ENCODE assay signal across 26 cellular contexts in genomic region chr18:11019295-11019694, GRCh38.
"Had no signal": no experiment of that assay in that cellular context is flagged by ENCODE, and none has a peak within 500 bp of the region (broad histone marks: within the 10 kb centered on the region; RNA-seq: fewer than 3 reads in every experiment).

No MANE protein-coding gene starts in this region.

- H3K27ac ChIP-seq: coronary artery, psoas muscle, skin epidermis, spleen, testis, tibial artery had no signal

- H3K4me1 ChIP-seq: psoas muscle, spleen, testis, tibial artery had no signal

- H3K9me3 Mint-ChIP-seq: immature natural killer cell; memory B cell; mesothelial cell of epicardium; naive B cell; natural killer cell treated with Interleukin-12 subunit alpha and Interleukin-12 subunit beta and Interleukin-15 and Interleukin-18, amount 100 ng/mL, for 72 hours; stimulated activated memory B cell treated with anti-CD40 and anti-IgM and Interleukin-4, amounts not matched to agents 10 μg/mL and 1 μg/mL and 100 μg/mL, for 72 hours; type B pancreatic cell had no signal

- H3K36me3 Mint-ChIP-seq: immature natural killer cell; memory B cell; mesothelial cell of epicardium; naive B cell; natural killer cell treated with Interleukin-12 subunit alpha and Interleukin-12 subunit beta and Interleukin-15 and Interleukin-18, amount 100 ng/mL, for 72 hours; stimulated activated memory B cell treated with anti-CD40 and anti-IgM and Interleukin-4, amounts not matched to agents 10 μg/mL and 1 μg/mL and 100 μg/mL, for 72 hours had no signal

- H3K9me3 ChIP-seq: psoas muscle, testis, tibial artery had no signal

- FAIRE-seq: endometrium, frontal cortex, keratinocyte had no signal

- H3K4me3 Mint-ChIP-seq: effector memory CD8-positive, alpha-beta T cell; immature natural killer cell; memory B cell; mesothelial cell of epicardium; naive B cell; natural killer cell treated with Interleukin-12 subunit alpha and Interleukin-12 subunit beta and Interleukin-15 and Interleukin-18, amount 100 ng/mL, for 72 hours; stimulated activated memory B cell treated with anti-CD40 and anti-IgM and Interleukin-4, amounts not matched to agents 10 μg/mL and 1 μg/mL and 100 μg/mL, for 72 hours; type B pancreatic cell had no signal

- H3K4me1 Mint-ChIP-seq: immature natural killer cell; memory B cell; naive B cell; stimulated activated memory B cell treated with anti-CD40 and anti-IgM and Interleukin-4, amounts not matched to agents 10 μg/mL and 1 μg/mL and 100 μg/mL, for 72 hours had no signal

- H3K27me3 ChIP-seq: spleen, testis, tibial artery had no signal

- H3K36me3 ChIP-seq: spleen, tibial artery had no signal

- ATAC-seq: effector memory CD8-positive, alpha-beta T cell; mucosa of descending colon; natural killer cell treated with Interleukin-12 subunit alpha and Interleukin-12 subunit beta and Interleukin-15 and Interleukin-18, amount 100 ng/mL, for 72 hours; psoas muscle; right cardiac atrium; stimulated activated memory B cell treated with anti-CD40 and anti-IgM and Interleukin-4, amounts not matched to agents 10 μg/mL and 1 μg/mL and 100 μg/mL, for 72 hours; stimulated activated naive CD8-positive, alpha-beta T cell treated with anti-CD3 and anti-CD28 coated beads, Interleukin-15, Interleukin-2, amounts not matched to agents 100 U/mL and 50 U/mL, for 24 hours had no signal

- H3K4me3 ChIP-seq: coronary artery, lung, mucosa of descending colon, psoas muscle, skin epidermis, spleen, testis, tibial artery had no signal

- H3K27me3 Mint-ChIP-seq: effector memory CD8-positive, alpha-beta T cell; natural killer cell treated with Interleukin-12 subunit alpha and Interleukin-12 subunit beta and Interleukin-15 and Interleukin-18, amount 100 ng/mL, for 72 hours; stimulated activated memory B cell treated with anti-CD40 and anti-IgM and Interleukin-4, amounts not matched to agents 10 μg/mL and 1 μg/mL and 100 μg/mL, for 72 hours; type B pancreatic cell had no signal

- DNase-seq: effector memory CD8-positive, alpha-beta T cell; erythroblast; hypothalamus; immature natural killer cell; mucosa of descending colon; naive B cell; nucleus accumbens; psoas muscle; right cardiac atrium; spleen; stimulated activated CD4-positive, alpha-beta T cell treated with anti-CD3 and anti-CD28 coated beads, Interleukin-4, amount 100 ng/mL, for 4 hours; stimulated activated naive CD8-positive, alpha-beta T cell treated with anti-CD3 and anti-CD28 coated beads, Interleukin-15, Interleukin-2, amounts not matched to agents 100 U/mL and 50 U/mL, for 24 hours; substantia nigra; testis; tibial artery had no signal

- H3K27ac Mint-ChIP-seq: effector memory CD8-positive, alpha-beta T cell; immature natural killer cell; memory B cell; mesothelial cell of epicardium; naive B cell; natural killer cell treated with Interleukin-12 subunit alpha and Interleukin-12 subunit beta and Interleukin-15 and Interleukin-18, amount 100 ng/mL, for 72 hours; stimulated activated memory B cell treated with anti-CD40 and anti-IgM and Interleukin-4, amounts not matched to agents 10 μg/mL and 1 μg/mL and 100 μg/mL, for 72 hours; type B pancreatic cell had no signal
